ENCODE assay signal across 8 cellular contexts in genomic region chr7:139359366-139360209, GRCh38. TPM values are rescaled to one million over a fixed set of nuclear protein-coding genes. Genes with fewer than 3 reads are reported as not detected.
DNase-seq lines count a peak whose midpoint lies in the region; TF ChIP-seq lines count a peak whose summit lies in the region.

LUC7L2 (plus strand) TSS chr7:139359894; CDS start chr7:139360262, 368 bp downstream.

- H4K5ac ChIP-seq in H9 (ENCODE audit: insufficient read length, low read depth, low read length), result peak within 1 kb of the TSS; percentile 45

- no peak within 1 kb of the TSS for H3K23ac ChIP-seq in H9 (ENCODE audit: insufficient read length, low read depth, low read length)

- H3K4me2 ChIP-seq in H9 (ENCODE audit: insufficient read depth, insufficient read length, low read length) (peak within 1 kb of the TSS; percentile 80), neural cell (ENCODE audit: low read length) (peak within 1 kb of the TSS; percentile 82)

- 0 out of 2 replicates have a peak, but pooled peaks cover 10% of the 10 kb centered on the region for H3K4me1 ChIP-seq in ES-I3 (ENCODE audit: insufficient read depth, low read length)
- no peaks in the 10 kb centered on the region; the same call in 1 of the 2 replicates for H3K4me1 ChIP-seq in H9 (ENCODE audit: insufficient read depth, low read length)
- peaks cover 29 to 49% (median 39%) of the 10 kb centered on the region in 4 donors for H3K4me1 ChIP-seq in stomach

- H4K20me1 ChIP-seq in H9 (ENCODE audit: control insufficient read depth, insufficient read depth, insufficient read length) (no peaks in the 10 kb centered on the region), neural cell (ENCODE audit: insufficient read depth) (no peaks in the 10 kb centered on the region)

- H3K9ac ChIP-seq in ES-I3 (ENCODE audit: low read depth, low read length), result peak within 1 kb of the TSS; percentile 85
- peak within 1 kb of the TSS; percentile 96 for H3K9ac ChIP-seq in H9 (ENCODE audit: extremely low read depth, insufficient read length, low read length)
- peak within 1 kb of the TSS; percentile 96 for H3K9ac ChIP-seq in neural cell (ENCODE audit: low read length)

- H3K27ac Mint-ChIP-seq in H9, result peak within 1 kb of the TSS; percentile 99 to 100 (median 100)

- no peak within 1 kb of the TSS for H2BK15ac ChIP-seq in H9 (ENCODE audit: low read depth, low read length)

- peak within 1 kb of the TSS; percentile 87 to 96 for H3K4me3 Mint-ChIP-seq in H9

- no peak within 1 kb of the TSS for H2AK5ac ChIP-seq in H9 (ENCODE audit: insufficient read length, low read length)

- H3K56ac ChIP-seq in H9 (ENCODE audit: insufficient read length, low read depth, low read length), result no peak within 1 kb of the TSS

- peaks cover 24 to 36% of the 10 kb centered on the region in 2 experiments for H3K4me1 Mint-ChIP-seq in H9

- TF ChIP-seq EP300 in neural cell (conservative IDR thresholded peaks at IDR 0.05; ENCODE audit: poor library complexity, severe bottlenecking) (no peak), stomach (IDR thresholded peaks at IDR 0.05) (no peak)

- H3K4ac ChIP-seq in H9 (ENCODE audit: low read depth, low read length), result peak within 1 kb of the TSS; percentile 74

- peak within 1 kb of the TSS; percentile 84 for H3K4me3 ChIP-seq in MG63
- peak within 1 kb of the TSS; percentile 93 for H3K4me3 ChIP-seq in fibroblast of the aortic adventitia (ENCODE audit: low read depth, low read length)
- H3K4me3 ChIP-seq in neural cell (ENCODE audit: low read length), result peak within 1 kb of the TSS; percentile 83
- H3K4me3 ChIP-seq in stomach, result peak within 1 kb of the TSS; percentile 71 to 98 (median 83)

- H3K79me2 ChIP-seq in H9 (ENCODE audit: insufficient read depth, low read length), result peaks cover 23% of the 10 kb centered on the region; the same call in 1 of the 2 replicates
- peaks cover 42% of the 10 kb centered on the region for H3K79me2 ChIP-seq in neural cell (replicated peaks; ENCODE audit: insufficient read depth, low read length)

- no peak within 1 kb of the TSS for H2BK12ac ChIP-seq in H9 (ENCODE audit: insufficient read length, low read depth, low read length)

- no peaks in the 10 kb centered on the region for H3K27me3 Mint-ChIP-seq in H9 (ENCODE audit: low read depth)

- H2BK20ac ChIP-seq in H9 (ENCODE audit: low read depth, low read length, poor library complexity, severe bottlenecking), result no peak within 1 kb of the TSS

- no peaks in the 10 kb centered on the region for H3K9me3 ChIP-seq in ES-I3 (ENCODE audit: control insufficient read depth, insufficient read depth, low read length)
- no peaks in the 10 kb centered on the region for H3K9me3 ChIP-seq in H9 (ENCODE audit: control insufficient read depth, low read depth, low read length)
- H3K9me3 ChIP-seq in MG63, result no peaks in the 10 kb centered on the region
- H3K9me3 ChIP-seq in neural cell (ENCODE audit: low read length), result no peaks in the 10 kb centered on the region
- H3K9me3 ChIP-seq in stomach, result no peaks in the 10 kb centered on the region

- peak within 1 kb of the TSS; percentile 83 for H2BK120ac ChIP-seq in H9 (ENCODE audit: low read depth, low read length, poor library complexity, severe bottlenecking)

- H4K91ac ChIP-seq in H9 (ENCODE audit: insufficient read length, low read depth, low read length), result no peak within 1 kb of the TSS

- H3K27me3 ChIP-seq in H9 (ENCODE audit: insufficient read depth, low read length), result no peaks in the 10 kb centered on the region
- H3K27me3 ChIP-seq in MG63, result no peaks in the 10 kb centered on the region
- H3K27me3 ChIP-seq in neural cell (ENCODE audit: insufficient read depth, low read depth, low read length), result no peaks in the 10 kb centered on the region
- no peaks in the 10 kb centered on the region for H3K27me3 ChIP-seq in stomach

- no peak for TF ChIP-seq RAD21 in neural cell (conservative IDR thresholded peaks at IDR 0.05)

- H2AFZ ChIP-seq in H9 (ENCODE audit: low read length) (no peak within 1 kb of the TSS), neural cell (ENCODE audit: low read depth, low read length) (peak within 1 kb of the TSS; percentile 84)

- intact Hi-C loops in stomach (cut with DNase I; ENCODE audit: low total_unique reads), result no loop called here

- H3K9me2 ChIP-seq in neural cell (ENCODE audit: insufficient read depth, low read length), result no peaks in the 10 kb centered on the region

- H4K8ac ChIP-seq in H9 (replicated peaks; ENCODE audit: insufficient read length, low read depth, low read length), result no peak within 1 kb of the TSS

- H3K14ac ChIP-seq in H9 (ENCODE audit: insufficient read depth, low read length), result peak within 1 kb of the TSS; percentile 95

- peak within 1 kb of the TSS; percentile 79 for H3T11ph ChIP-seq in H9 (ENCODE audit: low read length)

- H3K36me3 ChIP-seq in ES-I3 (ENCODE audit: insufficient read depth, low read length) (no peaks in the 10 kb centered on the region), MG63 (peaks cover 11% of the 10 kb centered on the region), neural cell (ENCODE audit: insufficient read depth, low read length) (no peaks in the 10 kb centered on the region), stomach (peaks cover 0 to 6% (median 3%) of the 10 kb centered on the region in 4 donors)

- H3K9me3 Mint-ChIP-seq in H9, result no peaks in the 10 kb centered on the region; a peak in 1 of 5 replicates

- WGBS in H9 (ENCODE audit: extremely low coverage, insufficient read length, low lambda C conversion rate), result no CpG with 5 or more reads among the region's 98 CpGs
- WGBS in stomach, 5 donors, result 0% methylated on average over 13 to 98 of the region's 98 CpGs

- H3K23me2 ChIP-seq in H9 (ENCODE audit: insufficient read length, low read depth, low read length, poor library complexity, severe bottlenecking), result peaks cover 6% of the 10 kb centered on the region

- TF ChIP-seq POLR2A in stomach (IDR thresholded peaks at IDR 0.05), result peak in 2 of 4 donors; percentile 75 to 88

- peaks cover 3 to 14% (median 9%) of the 10 kb centered on the region in 3 experiments; a peak in 6 of 7 replicates for H3K36me3 Mint-ChIP-seq in H9 (ENCODE audit: insufficient read depth in 1 of 3, low read depth in 3 of 3)

- H3K18ac ChIP-seq in H9 (ENCODE audit: insufficient read length, low read depth, low read length), result peak within 1 kb of the TSS; percentile 94

- peak; percentile 99 for DNase-seq in H9
- DNase-seq in MG63, result peak; percentile 97
- DNase-seq in SHP77 treated with DMSO at 0.1 percent for 48 hours (lab: John Stamatoyannopoulos, UW), result peak; percentile 95
- DNase-seq in activated effector memory CD4-positive, alpha-beta T cell treated with anti-CD3 and anti-CD28 coated beads, Interleukin-2, amount 50 U/mL, for 16 hours, result peak; percentile 100
- DNase-seq in fibroblast of the aortic adventitia (ENCODE audit: low read depth), result peak; percentile 99
- peak; percentile 100 for DNase-seq in stomach

- peak within 1 kb of the TSS; percentile 1 for H2BK5ac ChIP-seq in H9 (ENCODE audit: insufficient read length, low read length)

- TF ChIP-seq CTCF in H9 (conservative IDR thresholded peaks at IDR 0.05) (no peak), fibroblast of the aortic adventitia (IDR thresholded peaks at IDR 0.05; ENCODE audit: insufficient read depth, low read length) (no peak), neural cell (IDR thresholded peaks at IDR 0.05; ENCODE audit: poor library complexity, severe bottlenecking) (peak; percentile 65), stomach (IDR thresholded peaks at IDR 0.05) (no peak)

- no peaks in the 10 kb centered on the region for H3F3A ChIP-seq in neural cell (ENCODE audit: insufficient read depth, low read length, poor library complexity, severe bottlenecking)

- no peaks in the 10 kb centered on the region for H3K79me1 ChIP-seq in H9 (ENCODE audit: insufficient read depth, low read depth, low read length, poor library complexity, severe bottlenecking)

- peak within 1 kb of the TSS; percentile 99 for H3K27ac ChIP-seq in H9 (ENCODE audit: insufficient read length, low read depth, low read length)
- H3K27ac ChIP-seq in neural cell (ENCODE audit: low read length), result peak within 1 kb of the TSS; percentile 98
- peak within 1 kb of the TSS; percentile 99 to 100 (median 100) for H3K27ac ChIP-seq in stomach

TF ChIP-seq in neural cell, 6 proteins besides CTCF, POLR2A, EP300 and RAD21 (continues in another document):
- TF ChIP-seq REST (IDR thresholded peaks at IDR 0.05; ENCODE audit: borderline replicate concordance), result peak; percentile 94
- peak; percentile 87 for TF ChIP-seq MXI1 (conservative IDR thresholded peaks at IDR 0.05; ENCODE audit: poor library complexity, severe bottlenecking)
- TF ChIP-seq TAF1 (IDR thresholded peaks at IDR 0.05; ENCODE audit: low read depth), result peak; percentile 96
- TF ChIP-seq POLR2AphosphoS5 (IDR thresholded peaks at IDR 0.05), result peak; percentile 96
- no peak for TF ChIP-seq EZH2 (IDR thresholded peaks at IDR 0.05; ENCODE audit: borderline replicate concordance, insufficient read depth, low read length, poor library complexity, severe bottlenecking)

RNA-seq across cellular contexts. Expression of gene LUC7L2, which starts in this region (rescaled TPM):
- total RNA-seq in H9 (2021) (81.2 and 84.5 TPM in 2 replicates), fibroblast of the aortic adventitia (ENCODE audit: low replicate concordance) (58.5 and 93.7 TPM in 2 replicates), stomach (100 to 1,000 TPM in 2 of 5 donors, 10 to 100 TPM in 3; 42.4 to 133 (median 93.7) TPM)
- 37.8 and 53.0 TPM in 2 replicates for total RNA-seq in MG63 (2014; rRNA removed; shearing (Covaris generic); ENCODE audit: low replicate concordance)
- polyA plus RNA-seq in neural cell (118 and 153 TPM in 2 replicates), stomach (10 to 100 TPM; 20.5 to 40.2 (median 31.8) TPM)
- 93.7 and 114 TPM in 2 replicates for polyA minus RNA-seq in neural cell

Comparison
In these comparisons a context has a peak if more than half of its experiments do, and no peak if none do; other contexts are left out.
1. Peak in every context shown above with its lines: DNase-seq, H3K4me3 ChIP-seq and H3K27ac ChIP-seq.